Comparison of ENCODE assay signal across 27 cellular contexts in genomic region chr3:155076888-155077287, GRCh38. TPM values are rescaled to one million over a fixed set of nuclear protein-coding genes. Genes with fewer than 3 reads are reported as not detected.
"Had no signal": no experiment of that assay in that cellular context is flagged by ENCODE, and none has a peak within 500 bp of the region (broad histone marks: within the 10 kb centered on the region; RNA-seq: fewer than 3 reads in every experiment).

No MANE protein-coding gene starts in this region.

- DNase-seq: activated CD4-positive, alpha-beta T cell treated with anti-CD3 and anti-CD28 coated beads, Interleukin-2, amount 10 ng/mL, durations not matched to agents 7 days and 5 days; activated CD4-positive, CD25-positive, alpha-beta regulatory T cell treated with anti-CD3 and anti-CD28 coated beads, Interleukin-2, amount 50 U/mL, for 72 hours; activated CD8-positive, alpha-beta memory T cell treated with anti-CD3 and anti-CD28 coated beads, Interleukin-2, amount 10 ng/mL, durations not matched to agents 7 days and 5 days; activated CD8-positive, alpha-beta T cell treated with anti-CD3 and anti-CD28 coated beads for 36 hours; activated gamma-delta T cell treated with Interleukin-2 at 50 U/mL for 16 hours; activated T-cell treated with anti-CD3 and anti-CD28 coated beads for 4 hours; adrenal gland; brain microvascular endothelial cell; colonic mucosa; esophagus squamous epithelium; kidney; naive thymus-derived CD8-positive, alpha-beta T cell; posterior cingulate gyrus; small intestine; stimulated activated CD4-positive, alpha-beta T cell treated with anti-CD3 and anti-CD28 coated beads, Interleukin-2, amount 100 ng/mL, for 24 hours; stomach; T-helper 2 cell; WERI-Rb-1 had no signal

- H3K9ac ChIP-seq: neural progenitor cell had no signal

- H3K27me3 ChIP-seq: ascending aorta, brain microvascular endothelial cell had no signal

- H3K27ac ChIP-seq: adrenal gland, ascending aorta, brain microvascular endothelial cell, colonic mucosa, esophagus squamous epithelium, foreskin keratinocyte, neural progenitor cell, stomach, suprapubic skin, tibial nerve, WERI-Rb-1 had no signal

- H3K9me3 ChIP-seq: adrenal gland, colonic mucosa, suprapubic skin had no signal

- H3K4me1 ChIP-seq: colonic mucosa, foreskin keratinocyte had no signal

- H3K9me3 Mint-ChIP-seq: activated CD4-positive, alpha-beta T cell treated with anti-CD3 and anti-CD28 coated beads, Interleukin-2, amount 10 ng/mL, durations not matched to agents 7 days and 5 days; neural progenitor cell had no signal

- H3K4me3 Mint-ChIP-seq: activated CD4-positive, alpha-beta T cell treated with anti-CD3 and anti-CD28 coated beads, Interleukin-2, amount 10 ng/mL, durations not matched to agents 7 days and 5 days; activated CD8-positive, alpha-beta memory T cell treated with anti-CD3 and anti-CD28 coated beads, Interleukin-2, amount 10 ng/mL, durations not matched to agents 7 days and 5 days; activated CD8-positive, alpha-beta T cell treated with anti-CD3 and anti-CD28 coated beads for 36 hours; activated naive CD8-positive, alpha-beta T cell; central memory CD8-positive, alpha-beta T cell; neural progenitor cell; stimulated activated memory B cell treated with anti-CD40 and anti-IgM and Interleukin-4, amounts not matched to agents 10 μg/mL and 1 μg/mL and 100 μg/mL, for 72 hours had no signal

- H3K27ac Mint-ChIP-seq: activated CD4-positive, alpha-beta T cell treated with anti-CD3 and anti-CD28 coated beads, Interleukin-2, amount 10 ng/mL, durations not matched to agents 7 days and 5 days; activated CD8-positive, alpha-beta memory T cell treated with anti-CD3 and anti-CD28 coated beads, Interleukin-2, amount 10 ng/mL, durations not matched to agents 7 days and 5 days; activated CD8-positive, alpha-beta T cell treated with anti-CD3 and anti-CD28 coated beads for 36 hours; activated naive CD8-positive, alpha-beta T cell; naive thymus-derived CD8-positive, alpha-beta T cell; neural progenitor cell; stimulated activated memory B cell treated with anti-CD40 and anti-IgM and Interleukin-4, amounts not matched to agents 10 μg/mL and 1 μg/mL and 100 μg/mL, for 72 hours had no signal

- H3K36me3 Mint-ChIP-seq: activated CD8-positive, alpha-beta memory T cell treated with anti-CD3 and anti-CD28 coated beads, Interleukin-2, amount 10 ng/mL, durations not matched to agents 7 days and 5 days; activated naive CD8-positive, alpha-beta T cell; neural progenitor cell had no signal

- H2AFZ ChIP-seq: neural progenitor cell had no signal

- H3K4me1 Mint-ChIP-seq: activated CD8-positive, alpha-beta memory T cell treated with anti-CD3 and anti-CD28 coated beads, Interleukin-2, amount 10 ng/mL, durations not matched to agents 7 days and 5 days had no signal

- H3K4me2 ChIP-seq: neural progenitor cell had no signal

- H3K4me3 ChIP-seq: adrenal gland, ascending aorta, colonic mucosa, esophagus squamous epithelium, lung, neural progenitor cell, stomach, suprapubic skin, tibial nerve had no signal

- H3K36me3 ChIP-seq: adrenal gland, ascending aorta, brain microvascular endothelial cell, colonic mucosa, esophagus squamous epithelium, neural progenitor cell, stomach, suprapubic skin, tibial nerve, WERI-Rb-1 had no signal

RNA-seq across cellular contexts. Expression of gene MME, which starts 3.2 kb away (rescaled TPM):
- total RNA-seq: activated CD4-positive, alpha-beta T cell treated with anti-CD3 and anti-CD28 coated beads, Interleukin-2, amount 10 ng/mL, durations not matched to agents 7 days and 5 days; activated CD8-positive, alpha-beta memory T cell treated with anti-CD3 and anti-CD28 coated beads, Interleukin-2, amount 10 ng/mL, durations not matched to agents 7 days and 5 days; activated CD8-positive, alpha-beta T cell treated with anti-CD3 and anti-CD28 coated beads for 36 hours had no signal
- polyA plus RNA-seq: naive thymus-derived CD8-positive, alpha-beta T cell had no signal
